9 cellular contexts compared by ENCODE assay signal in the genomic region with DNA sequence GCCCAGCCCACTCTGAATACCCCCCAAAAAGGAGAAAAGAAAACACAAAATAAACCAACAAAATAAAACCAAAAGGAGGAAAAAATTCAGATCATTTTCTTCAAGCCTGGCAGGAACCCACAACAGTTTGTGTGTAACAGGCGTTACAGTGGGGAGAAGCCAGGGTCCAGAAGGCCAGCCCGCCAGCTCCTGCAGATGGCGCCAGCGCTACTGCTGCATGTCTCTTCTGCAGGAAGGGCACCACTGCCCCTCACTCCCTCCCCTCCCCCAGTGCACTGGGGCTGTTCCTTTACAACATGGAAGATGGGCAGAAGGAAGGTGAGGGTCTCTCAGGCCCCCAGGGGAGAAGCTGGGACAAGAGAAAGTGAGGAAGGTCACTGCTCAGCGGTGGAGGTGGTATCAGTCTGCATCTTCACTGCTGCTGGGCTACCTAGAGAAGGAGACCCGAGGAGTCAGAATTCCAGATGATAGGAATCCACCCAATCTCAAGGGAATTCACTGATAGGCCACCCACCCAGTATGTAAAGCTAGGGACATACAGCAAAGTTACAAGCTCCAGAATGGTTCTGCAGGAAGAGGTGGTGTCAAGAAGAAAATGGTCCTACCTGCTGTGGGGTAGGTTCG. TPM values are rescaled to one million over a fixed set of nuclear protein-coding genes. Genes with fewer than 3 reads are reported as not detected.
DNase-seq lines count a peak whose midpoint lies in the region; ATAC-seq and TF ChIP-seq lines count a peak whose summit lies in the region.
"Had no signal": no experiment of that assay in that cellular context is flagged by ENCODE, and none has a peak within 500 bp of the region (broad histone marks: within the 10 kb centered on the region; RNA-seq: fewer than 3 reads in every experiment).

No MANE protein-coding gene starts in this region.

- H3K9me3 ChIP-seq in T-helper 17 cell (ENCODE audit: control insufficient read depth, low read length, poor library complexity, severe bottlenecking), result no peaks in the 10 kb centered on the region
- H3K9me3 ChIP-seq in endodermal cell (ENCODE audit: control insufficient read depth, low read length), result no peaks in the 10 kb centered on the region
- H3K9me3 ChIP-seq in osteoblast (ENCODE audit: low read depth, low read length), result no peaks in the 10 kb centered on the region
- H3K9me3 ChIP-seq: BLaER1 had no signal

- no peak overlapping the region for H3K9ac ChIP-seq in endodermal cell (ENCODE audit: extremely low read depth, low read length, poor library complexity, severe bottlenecking)
- H3K9ac ChIP-seq: BLaER1 had no signal

- H3K4me3 ChIP-seq in endodermal cell (ENCODE audit: low read length) (no peak overlapping the region), osteoblast (ENCODE audit: insufficient read depth, low read length) (no peak overlapping the region)
- H3K4me3 ChIP-seq: BLaER1 had no signal

- H3K4me1 Mint-ChIP-seq in T-helper 17 cell (peaks cover 30% of the 10 kb centered on the region), endodermal cell (peaks cover 20% of the 10 kb centered on the region)

- H3K4me1 ChIP-seq in endodermal cell (ENCODE audit: control insufficient read depth, insufficient read depth, low read length), result no peaks in the 10 kb centered on the region
- peaks cover 3% of the 10 kb centered on the region for H3K4me1 ChIP-seq in osteoblast (ENCODE audit: insufficient read depth, low read length)

- H3K27me3 ChIP-seq in endodermal cell (ENCODE audit: control insufficient read depth, insufficient read depth, low read length, poor library complexity, severe bottlenecking) (no peaks in the 10 kb centered on the region), osteoblast (ENCODE audit: insufficient read depth, low read length) (no peaks in the 10 kb centered on the region)
- H3K27me3 ChIP-seq: BLaER1 had no signal

- H3K27me3 Mint-ChIP-seq in T-helper 17 cell (no peaks in the 10 kb centered on the region), endodermal cell (ENCODE audit: insufficient read depth) (peaks cover 1% of the 10 kb centered on the region)

- H3K79me2 ChIP-seq in osteoblast (ENCODE audit: insufficient read depth, low read length), result peaks cover 33% of the 10 kb centered on the region

- DNase-seq in NCI-H1417 (lab: John Stamatoyannopoulos, UW), result peak in 2 of 3 experiments; percentile 45 to 67
- DNase-seq in NCI-H1417 treated with DMSO at 0.1 percent for 48 hours (lab: John Stamatoyannopoulos, UW), result no peak
- peak; percentile 46 for DNase-seq in LHCN-M2 (ENCODE audit: low read depth)
- DNase-seq in T-helper 17 cell, result no peak
- DNase-seq in endodermal cell, result peak; percentile 95
- DNase-seq in osteoblast (ENCODE audit: insufficient read length, low spot score, missing footprints), result peak; percentile 79
- DNase-seq in epidermal melanocyte (ENCODE audit: insufficient read length, low spot score), result no peak

- H2AFZ ChIP-seq in osteoblast (ENCODE audit: low read length), result no peak overlapping the region

- peaks cover 17% of the 10 kb centered on the region for H3K36me3 Mint-ChIP-seq in T-helper 17 cell (ENCODE audit: low read depth)
- peaks cover 70% of the 10 kb centered on the region for H3K36me3 Mint-ChIP-seq in endodermal cell (ENCODE audit: low read depth)

- H3K36me3 ChIP-seq in endodermal cell (ENCODE audit: control insufficient read depth, insufficient read depth, low read length) (peaks cover 74% of the 10 kb centered on the region), osteoblast (ENCODE audit: insufficient read depth, low read length) (peaks cover 76% of the 10 kb centered on the region)

- ATAC-seq in T-helper 17 cell, result no peak
- ATAC-seq in HG02970 (IDR thresholded peaks at IDR 0.05; ENCODE audit: low FRiP score, unreplicated experiment), result no peak

- peaks cover 8% of the 10 kb centered on the region for H4K20me1 ChIP-seq in osteoblast (ENCODE audit: insufficient read depth, low read length)

- H3K27ac ChIP-seq in endodermal cell (ENCODE audit: low read depth, low read length) (no peak overlapping the region), osteoblast (ENCODE audit: low read depth, low read length) (no peak overlapping the region)
- H3K27ac ChIP-seq: BLaER1 had no signal

- no peaks in the 10 kb centered on the region for H3K9me3 Mint-ChIP-seq in endodermal cell

- no peak overlapping the region for H3K4me2 ChIP-seq in osteoblast (ENCODE audit: insufficient read depth, low read length)
- H3K4me2 ChIP-seq: BLaER1 had no signal

- peak; percentile 99 for TF ChIP-seq CTCF in endodermal cell (conservative IDR thresholded peaks at IDR 0.05)
- TF ChIP-seq CTCF in osteoblast (IDR thresholded peaks at IDR 0.05; ENCODE audit: extremely low read depth, low read depth, low read length), result peak; percentile 54

- peak overlapping the region; percentile 59 for H3K4me3 Mint-ChIP-seq in T-helper 17 cell
- peak overlapping the region; percentile 97 for H3K4me3 Mint-ChIP-seq in endodermal cell

- H3K27ac Mint-ChIP-seq in T-helper 17 cell (peak overlapping the region; percentile 67), endodermal cell (peak overlapping the region; percentile 99)

- 59 to 95% methylated on average over 4 to 7 of the region's 7 CpGs for whole genome bisulfite sequencing in endodermal cell (ENCODE audit: insufficient coverage in 1 of 2, insufficient read length in 1 of 2), 2 experiments

RNA-seq across cellular contexts. Expression of a gene that starts 2.3 kb away (rescaled TPM):
- total RNA-seq in LHCN-M2 (2014; rRNA removed) (88.9 and 101 TPM in 2 replicates), T-helper 17 cell (100 to 1,000 TPM in 1 of 2 donors, 10 to 100 TPM in 1; 90.0 to 122 TPM), endodermal cell (100 to 1,000 TPM in 1 of 2 donors, 10 to 100 TPM in 1; 51.6 to 135 TPM), osteoblast (18.3 and 21.4 TPM in 2 replicates)
- polyA plus RNA-seq in LHCN-M2 (2012), result 27.3 TPM
- polyA plus RNA-seq in endodermal cell (2013, experiment 1 of 2), result 43.2 TPM
- 38.9 TPM for polyA plus RNA-seq in endodermal cell (2013, experiment 2 of 2)

RNA-seq across cellular contexts. Expression of a gene that starts 14.5 kb away (rescaled TPM):
- total RNA-seq in LHCN-M2 (2014; rRNA removed) (105 and 121 TPM in 2 replicates), T-helper 17 cell (10 to 100 TPM; 29.3 to 37.3 TPM), endodermal cell (10 to 100 TPM; 10.9 to 30.7 TPM), osteoblast (12.7 and 13.4 TPM in 2 replicates)
- 64.6 TPM for polyA plus RNA-seq in LHCN-M2 (2012)
- polyA plus RNA-seq in endodermal cell (2013, experiment 1 of 2), result 16.6 TPM
- polyA plus RNA-seq in endodermal cell (2013, experiment 2 of 2), result 14.0 TPM

RNA-seq across cellular contexts. Expression of a gene that starts 36.1 kb away (rescaled TPM):
- total RNA-seq in LHCN-M2 (2014; rRNA removed) (10,802 and 11,796 TPM in 2 replicates), T-helper 17 cell (100 to 1,000 TPM; 640 to 695 TPM), endodermal cell (1,000 to 10,000 TPM; 2,848 to 5,273 TPM), osteoblast (4,846 and 5,173 TPM in 2 replicates)
- 16,196 TPM for polyA plus RNA-seq in LHCN-M2 (2012)
- 3,905 TPM for polyA plus RNA-seq in endodermal cell (2013, experiment 1 of 2)
- polyA plus RNA-seq in endodermal cell (2013, experiment 2 of 2), result 3,777 TPM

RNA-seq across cellular contexts. Expression of a gene that starts 36.8 kb away (rescaled TPM):
- total RNA-seq in LHCN-M2 (2014; rRNA removed) (200 and 240 TPM in 2 replicates), T-helper 17 cell (100 to 1,000 TPM; 461 to 574 TPM), endodermal cell (100 to 1,000 TPM; 276 to 385 TPM), osteoblast (238 and 259 TPM in 2 replicates)
- 106 TPM for polyA plus RNA-seq in LHCN-M2 (2012)
- 300 TPM for polyA plus RNA-seq in endodermal cell (2013, experiment 1 of 2)
- polyA plus RNA-seq in endodermal cell (2013, experiment 2 of 2), result 277 TPM

Comparison
In these comparisons a context has a peak if more than half of its experiments do, and no peak if none do; other contexts are left out.
1. DNase-seq: peak in NCI-H1417 (2 of 3), LHCN-M2 (single experiment), endodermal cell (single experiment) and osteoblast (single experiment); none in NCI-H1417 treated with DMSO at 0.1 percent for 48 hours (single experiment), T-helper 17 cell (0 of 3) and epidermal melanocyte (single experiment).